In genomic region chr7:44307301-44307900, GRCh38 we compare ENCODE assay signal across 8 cellular contexts. TPM values are rescaled to one million over a fixed set of nuclear protein-coding genes. Genes with fewer than 3 reads are reported as not detected.
DNase-seq lines count a peak whose midpoint lies in the region; ATAC-seq and TF ChIP-seq lines count a peak whose summit lies in the region.

No MANE protein-coding gene starts in this region.

- no peaks in the 10 kb centered on the region for H3K36me3 Mint-ChIP-seq in activated T-cell treated with anti-CD3 and anti-CD28 coated beads, Interleukin-2, amount 50 U/mL, for 4 hours (ENCODE audit: insufficient read depth)
- no peaks in the 10 kb centered on the region for H3K36me3 Mint-ChIP-seq in activated CD8-positive, alpha-beta T cell treated with anti-CD3 and anti-CD28 coated beads for 36 hours (ENCODE audit: low read depth)

- peak; percentile 45 for TF ChIP-seq CTCF in activated CD8-positive, alpha-beta T cell treated with anti-CD3 and anti-CD28 coated beads for 36 hours (IDR thresholded peaks at IDR 0.05)

- H3K27me3 ChIP-seq in right cardiac atrium (ENCODE audit: control insufficient read depth, insufficient read depth): no peaks in the 10 kb centered on the region

- peaks cover 18% of the 10 kb centered on the region for H3K27me3 Mint-ChIP-seq in activated T-cell treated with anti-CD3 and anti-CD28 coated beads, Interleukin-2, amount 50 U/mL, for 4 hours (ENCODE audit: low read depth)
- H3K27me3 Mint-ChIP-seq in activated CD8-positive, alpha-beta T cell treated with anti-CD3 and anti-CD28 coated beads for 36 hours: peaks cover 13% of the 10 kb centered on the region

- peaks cover 6% of the 10 kb centered on the region for H3K4me1 Mint-ChIP-seq in activated T-cell treated with anti-CD3 and anti-CD28 coated beads, Interleukin-2, amount 50 U/mL, for 4 hours (ENCODE audit: low read depth)
- peaks cover 2% of the 10 kb centered on the region for H3K4me1 Mint-ChIP-seq in activated CD8-positive, alpha-beta T cell treated with anti-CD3 and anti-CD28 coated beads for 36 hours (ENCODE audit: low read depth)

- H3K27ac Mint-ChIP-seq in activated CD8-positive, alpha-beta T cell treated with anti-CD3 and anti-CD28 coated beads for 36 hours: no peak overlapping the region

- H3K9me3 ChIP-seq in right cardiac atrium (ENCODE audit: control insufficient read depth, low read length): no peaks in the 10 kb centered on the region

- no peaks in the 10 kb centered on the region for H3K9me3 Mint-ChIP-seq in activated T-cell treated with anti-CD3 and anti-CD28 coated beads, Interleukin-2, amount 50 U/mL, for 4 hours
- H3K9me3 Mint-ChIP-seq in activated CD8-positive, alpha-beta T cell treated with anti-CD3 and anti-CD28 coated beads for 36 hours: no peaks in the 10 kb centered on the region

- no peak for DNase-seq in activated T-cell treated with anti-CD3 and anti-CD28 coated beads, Interleukin-2, amount 50 U/mL, for 4 hours
- no peak for DNase-seq in activated T-cell treated with anti-CD3 and anti-CD28 coated beads, Interleukin-2, amount 50 U/mL, for 1 hour
- DNase-seq in NCI-H1092 (lab: John Stamatoyannopoulos, UW): peak; percentile 49
- peak; percentile 44 for DNase-seq in activated CD8-positive, alpha-beta T cell treated with anti-CD3 and anti-CD28 coated beads for 36 hours
- DNase-seq in right cardiac atrium: peak in 2 of 3 donors; percentile 69 to 83
- no peak for DNase-seq in SK-N-DZ (ENCODE audit: low spot score)

- intact Hi-C loops in activated CD8-positive, alpha-beta T cell treated with anti-CD3 and anti-CD28 coated beads for 36 hours (cut with micrococcal nuclease): loop anchor here (5.0 kb wide), 1 partner anchor 60 kb away; no protein-coding TSS in a partner anchor
- intact Hi-C loops in right cardiac atrium (cut with DNase I): loop anchor here in 1 of 4 donors (5.0 kb wide), 1 partner anchor 65 kb away; no protein-coding TSS in a partner anchor

- peak overlapping the region; percentile 82 for H3K27ac ChIP-seq in right cardiac atrium (ENCODE audit: low read length)

- no peaks in the 10 kb centered on the region for H3K4me1 ChIP-seq in right cardiac atrium (ENCODE audit: control insufficient read depth, insufficient read depth, low read length)

- CTCF ChIA-PET in activated CD8-positive, alpha-beta T cell treated with anti-CD3 and anti-CD28 coated beads for 36 hours (lab: Charles Lee): interaction anchor here (0.6 to 2.2 kb wide), 2 partner anchors 47 to 66 kb away, joined by 3 to 14 read pairs; no protein-coding TSS in a partner anchor

- H3K4me3 ChIP-seq in right cardiac atrium (ENCODE audit: low read length): no peak overlapping the region

- peak; percentile 25 to 36 for ATAC-seq in activated T-cell treated with anti-CD3 and anti-CD28 coated beads, Interleukin-2, amount 50 U/mL, for 4 hours
- peak; percentile 70 for ATAC-seq in activated CD8-positive, alpha-beta T cell treated with anti-CD3 and anti-CD28 coated beads for 36 hours
- ATAC-seq in right cardiac atrium: peak; percentile 62 to 65
- ATAC-seq in HG03097 (IDR thresholded peaks at IDR 0.05; ENCODE audit: low FRiP score, unreplicated experiment): no peak
- ATAC-seq in GM21723 (IDR thresholded peaks at IDR 0.05; ENCODE audit: unreplicated experiment): no peak

- no peak overlapping the region for H3K4me3 Mint-ChIP-seq in activated T-cell treated with anti-CD3 and anti-CD28 coated beads, Interleukin-2, amount 50 U/mL, for 4 hours
- no peak overlapping the region for H3K4me3 Mint-ChIP-seq in activated CD8-positive, alpha-beta T cell treated with anti-CD3 and anti-CD28 coated beads for 36 hours

- POLR2A ChIA-PET in activated CD8-positive, alpha-beta T cell treated with anti-CD3 and anti-CD28 coated beads for 36 hours (lab: Charles Lee): no interaction called here

- 78% methylated on average over 7 of the region's 7 CpGs for whole genome bisulfite sequencing in right cardiac atrium

RNA-seq across cellular contexts. Expression of gene CAMK2B, which starts 18.0 kb away (rescaled TPM):
- 1 to 10 TPM in 2 of 3 donors, under 1 TPM in 1; 0.33 to 1.8 (median 1.6) TPM for total RNA-seq in activated T-cell treated with anti-CD3 and anti-CD28 coated beads, Interleukin-2, amount 50 U/mL, for 4 hours
- 1 to 10 TPM in 1 of 2 experiments, under 1 TPM in 1; 0.97 to 1.9 TPM for total RNA-seq in activated CD8-positive, alpha-beta T cell treated with anti-CD3 and anti-CD28 coated beads for 36 hours
- total RNA-seq in right cardiac atrium: 100 to 1,000 TPM in 2 of 4 donors, 10 to 100 TPM in 2; 79.7 to 134 (median 106) TPM
- polyA plus RNA-seq in right cardiac atrium: 105 TPM
- polyA plus RNA-seq in SK-N-DZ (2014; cell fraction: cytosol; rRNA removed): 0.45 and 2.1 TPM in 2 replicates
- polyA plus RNA-seq in SK-N-DZ (2014; cell fraction: nucleus; rRNA removed): 0.59 and 3.4 TPM in 2 replicates

Comparison
In these comparisons a context has a peak if more than half of its experiments do, and no peak if none do; other contexts are left out.
1. ATAC-seq: peak in activated T-cell treated with anti-CD3 and anti-CD28 coated beads, Interleukin-2, amount 50 U/mL, for 4 hours (2 of 2), activated CD8-positive, alpha-beta T cell treated with anti-CD3 and anti-CD28 coated beads for 36 hours (single experiment) and right cardiac atrium (2 of 2); none in HG03097 (single experiment) and GM21723 (single experiment).
2. DNase-seq: peak in NCI-H1092 (single experiment), activated CD8-positive, alpha-beta T cell treated with anti-CD3 and anti-CD28 coated beads for 36 hours (single experiment) and right cardiac atrium (2 of 3); none in activated T-cell treated with anti-CD3 and anti-CD28 coated beads, Interleukin-2, amount 50 U/mL, for 4 hours (single experiment), activated T-cell treated with anti-CD3 and anti-CD28 coated beads, Interleukin-2, amount 50 U/mL, for 1 hour (single experiment) and SK-N-DZ (single experiment).
3. RNA of gene CAMK2B, which starts 18.0 kb away (total RNA-seq): 79.7 to 134 TPM in right cardiac atrium; 0.97 to 1.9 TPM in activated CD8-positive, alpha-beta T cell treated with anti-CD3 and anti-CD28 coated beads for 36 hours and 0.33 to 1.8 TPM in activated T-cell treated with anti-CD3 and anti-CD28 coated beads, Interleukin-2, amount 50 U/mL, for 4 hours; every median in the first group is over 10 times any median in the second.